Comparison of ENCODE assay signal across 2 cellular contexts in the genomic region with DNA sequence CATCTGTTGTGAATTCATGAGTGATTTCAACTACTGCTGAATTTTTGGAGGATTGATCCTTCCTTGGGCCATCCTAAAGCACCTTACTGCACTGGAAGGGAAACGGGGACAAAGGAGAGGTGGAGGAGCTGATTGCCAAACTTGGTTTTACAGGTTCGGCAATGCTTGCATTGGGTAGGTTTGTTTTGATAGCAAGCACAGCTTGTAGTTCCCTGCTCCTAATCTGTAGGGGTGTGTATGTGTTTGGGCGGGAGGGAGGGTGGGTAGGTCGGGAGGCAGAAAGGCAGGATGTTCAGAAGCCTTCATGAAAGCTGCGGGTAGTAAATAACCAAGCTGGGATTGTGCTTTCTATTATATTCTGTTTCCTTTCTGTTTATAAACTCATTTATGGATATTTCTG.
TF ChIP-seq lines count a peak whose summit lies in the region.

No MANE protein-coding gene starts in this region.

TF ChIP-seq in HEK293, 187 proteins besides CTCF, POLR2A, EP300 and RAD21 (continued from another document):
- no peak for TF ChIP-seq ZBTB44 (tag by site-specific recombination; IDR thresholded peaks at IDR 0.05)
- TF ChIP-seq ZNF140 (tag by site-specific recombination; IDR thresholded peaks at IDR 0.05) = no peak
- TF ChIP-seq ZNF600 (tag by site-specific recombination; IDR thresholded peaks at IDR 0.05) = no peak
- TF ChIP-seq ZBTB17 (tag by site-specific recombination; IDR thresholded peaks at IDR 0.05) = peak; percentile 30; the same call in 1 of the 2 replicates
TF ChIP-seq in HEK293: peak in this region for 1.

TF ChIP-seq in HepG2, 621 proteins besides CTCF, POLR2A, EP300 and RAD21 (continued from another document):
- TF ChIP-seq SAFB2 (CRISPR knock-in tag; IDR thresholded peaks at IDR 0.05; ENCODE audit: borderline replicate concordance, low read depth) (no peak), ZBTB38 (CRISPR knock-in tag; IDR thresholded peaks at IDR 0.05) (no peak), ZNF558 (CRISPR knock-in tag; IDR thresholded peaks at IDR 0.05; ENCODE audit: borderline replicate concordance) (no peak), ZNF362 (CRISPR knock-in tag; IDR thresholded peaks at IDR 0.05; ENCODE audit: borderline replicate concordance) (no peak), PHF5A (CRISPR knock-in tag; IDR thresholded peaks at IDR 0.05; ENCODE audit: low read depth, unreplicated experiment) (no peak), HNRNPK (IDR thresholded peaks at IDR 0.05; ENCODE audit: low read depth, low read length, poor library complexity, severe bottlenecking) (no peak), ZNF24 (IDR thresholded peaks at IDR 0.05) (no peak), ZNF512 (CRISPR knock-in tag; IDR thresholded peaks at IDR 0.05) (no peak), CEBPG (CRISPR knock-in tag; IDR thresholded peaks at IDR 0.05) (peak; percentile 28; the same call in 1 of the 2 replicates), GMEB2 (CRISPR knock-in tag; IDR thresholded peaks at IDR 0.05; ENCODE audit: low read depth) (no peak), MBNL3 (CRISPR knock-in tag; conservative IDR thresholded peaks at IDR 0.05) (no peak), MTA3 (CRISPR knock-in tag; IDR thresholded peaks at IDR 0.05) (no peak), ZMAT3 (CRISPR knock-in tag; conservative IDR thresholded peaks at IDR 0.05) (no peak)
- TF ChIP-seq, protein P1, sequence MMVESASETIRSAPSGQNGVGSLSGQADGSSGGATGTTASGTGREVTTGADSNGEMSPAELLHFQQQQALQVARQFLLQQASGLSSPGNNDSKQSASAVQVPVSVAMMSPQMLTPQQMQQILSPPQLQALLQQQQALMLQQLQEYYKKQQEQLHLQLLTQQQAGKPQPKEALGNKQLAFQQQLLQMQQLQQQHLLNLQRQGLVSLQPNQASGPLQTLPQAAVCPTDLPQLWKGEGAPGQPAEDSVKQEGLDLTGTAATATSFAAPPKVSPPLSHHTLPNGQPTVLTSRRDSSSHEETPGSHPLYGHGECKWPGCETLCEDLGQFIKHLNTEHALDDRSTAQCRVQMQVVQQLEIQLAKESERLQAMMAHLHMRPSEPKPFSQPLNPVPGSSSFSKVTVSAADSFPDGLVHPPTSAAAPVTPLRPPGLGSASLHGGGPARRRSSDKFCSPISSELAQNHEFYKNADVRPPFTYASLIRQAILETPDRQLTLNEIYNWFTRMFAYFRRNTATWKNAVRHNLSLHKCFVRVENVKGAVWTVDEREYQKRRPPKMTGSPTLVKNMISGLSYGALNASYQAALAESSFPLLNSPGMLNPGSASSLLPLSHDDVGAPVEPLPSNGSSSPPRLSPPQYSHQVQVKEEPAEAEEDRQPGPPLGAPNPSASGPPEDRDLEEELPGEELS (CRISPR knock-in tag; IDR thresholded peaks at IDR 0.05) = 0 out of 2 replicates have a peak, but pooled peaks have one; percentile 16
- TF ChIP-seq, protein P2, sequence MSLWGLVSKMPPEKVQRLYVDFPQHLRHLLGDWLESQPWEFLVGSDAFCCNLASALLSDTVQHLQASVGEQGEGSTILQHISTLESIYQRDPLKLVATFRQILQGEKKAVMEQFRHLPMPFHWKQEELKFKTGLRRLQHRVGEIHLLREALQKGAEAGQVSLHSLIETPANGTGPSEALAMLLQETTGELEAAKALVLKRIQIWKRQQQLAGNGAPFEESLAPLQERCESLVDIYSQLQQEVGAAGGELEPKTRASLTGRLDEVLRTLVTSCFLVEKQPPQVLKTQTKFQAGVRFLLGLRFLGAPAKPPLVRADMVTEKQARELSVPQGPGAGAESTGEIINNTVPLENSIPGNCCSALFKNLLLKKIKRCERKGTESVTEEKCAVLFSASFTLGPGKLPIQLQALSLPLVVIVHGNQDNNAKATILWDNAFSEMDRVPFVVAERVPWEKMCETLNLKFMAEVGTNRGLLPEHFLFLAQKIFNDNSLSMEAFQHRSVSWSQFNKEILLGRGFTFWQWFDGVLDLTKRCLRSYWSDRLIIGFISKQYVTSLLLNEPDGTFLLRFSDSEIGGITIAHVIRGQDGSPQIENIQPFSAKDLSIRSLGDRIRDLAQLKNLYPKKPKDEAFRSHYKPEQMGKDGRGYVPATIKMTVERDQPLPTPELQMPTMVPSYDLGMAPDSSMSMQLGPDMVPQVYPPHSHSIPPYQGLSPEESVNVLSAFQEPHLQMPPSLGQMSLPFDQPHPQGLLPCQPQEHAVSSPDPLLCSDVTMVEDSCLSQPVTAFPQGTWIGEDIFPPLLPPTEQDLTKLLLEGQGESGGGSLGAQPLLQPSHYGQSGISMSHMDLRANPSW (CRISPR knock-in tag; IDR thresholded peaks at IDR 0.05; ENCODE audit: borderline replicate concordance) = no peak
